In the genomic region with DNA sequence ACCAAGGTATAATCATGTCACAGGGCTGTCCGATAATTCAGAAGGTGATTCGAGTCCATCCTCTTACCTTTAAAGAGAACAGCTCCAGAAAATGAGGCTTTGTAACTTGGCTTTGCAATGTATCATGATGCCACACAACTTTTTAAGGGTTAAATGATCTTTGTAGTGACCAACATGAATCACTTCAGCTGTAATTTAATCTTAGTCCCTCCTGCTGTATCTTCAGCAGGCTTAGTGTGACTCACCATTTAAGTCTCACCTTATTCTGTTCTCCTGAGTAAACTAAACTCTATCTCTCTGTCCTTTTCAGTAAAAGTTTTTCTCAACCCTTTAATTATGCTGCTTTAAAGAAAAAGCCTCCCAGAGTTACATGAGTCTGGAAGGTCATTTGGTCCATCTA, we compare ENCODE assay signal across 1 cellular context.
TF ChIP-seq lines count a peak whose summit lies in the region.

No MANE protein-coding gene starts in this region.

TF ChIP-seq in WTC11, 78 proteins besides CTCF, POLR2A, EP300 and RAD21 (continued from another document):
- TF ChIP-seq, protein P1, sequence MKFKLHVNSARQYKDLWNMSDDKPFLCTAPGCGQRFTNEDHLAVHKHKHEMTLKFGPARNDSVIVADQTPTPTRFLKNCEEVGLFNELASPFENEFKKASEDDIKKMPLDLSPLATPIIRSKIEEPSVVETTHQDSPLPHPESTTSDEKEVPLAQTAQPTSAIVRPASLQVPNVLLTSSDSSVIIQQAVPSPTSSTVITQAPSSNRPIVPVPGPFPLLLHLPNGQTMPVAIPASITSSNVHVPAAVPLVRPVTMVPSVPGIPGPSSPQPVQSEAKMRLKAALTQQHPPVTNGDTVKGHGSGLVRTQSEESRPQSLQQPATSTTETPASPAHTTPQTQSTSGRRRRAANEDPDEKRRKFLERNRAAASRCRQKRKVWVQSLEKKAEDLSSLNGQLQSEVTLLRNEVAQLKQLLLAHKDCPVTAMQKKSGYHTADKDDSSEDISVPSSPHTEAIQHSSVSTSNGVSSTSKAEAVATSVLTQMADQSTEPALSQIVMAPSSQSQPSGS (CRISPR knock-in tag; IDR thresholded peaks at IDR 0.05; ENCODE audit: borderline replicate concordance, low read depth) = no peak
- TF ChIP-seq, protein P2, sequence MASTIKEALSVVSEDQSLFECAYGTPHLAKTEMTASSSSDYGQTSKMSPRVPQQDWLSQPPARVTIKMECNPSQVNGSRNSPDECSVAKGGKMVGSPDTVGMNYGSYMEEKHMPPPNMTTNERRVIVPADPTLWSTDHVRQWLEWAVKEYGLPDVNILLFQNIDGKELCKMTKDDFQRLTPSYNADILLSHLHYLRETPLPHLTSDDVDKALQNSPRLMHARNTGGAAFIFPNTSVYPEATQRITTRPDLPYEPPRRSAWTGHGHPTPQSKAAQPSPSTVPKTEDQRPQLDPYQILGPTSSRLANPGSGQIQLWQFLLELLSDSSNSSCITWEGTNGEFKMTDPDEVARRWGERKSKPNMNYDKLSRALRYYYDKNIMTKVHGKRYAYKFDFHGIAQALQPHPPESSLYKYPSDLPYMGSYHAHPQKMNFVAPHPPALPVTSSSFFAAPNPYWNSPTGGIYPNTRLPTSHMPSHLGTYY (CRISPR knock-in tag; IDR thresholded peaks at IDR 0.05) = no peak
- TF ChIP-seq SMAD4 (CRISPR knock-in tag; IDR thresholded peaks at IDR 0.05) (no peak), NFE2L1 (CRISPR knock-in tag; IDR thresholded peaks at IDR 0.05) (no peak)
TF ChIP-seq in WTC11: peak in this region for 0.
